22 cellular contexts compared by ENCODE assay signal in genomic region chr4:20512053-20512810, GRCh38.
DNase-seq lines count a peak whose midpoint lies in the region; FAIRE-seq and TF ChIP-seq lines count a peak whose summit lies in the region.
"Had no signal": no experiment of that assay in that cellular context is flagged by ENCODE, and none has a peak within 500 bp of the region (broad histone marks: within the 10 kb centered on the region; RNA-seq: fewer than 3 reads in every experiment).

No MANE protein-coding gene starts in this region.

- no peaks in the 10 kb centered on the region for H3K4me1 ChIP-seq in right atrium auricular region
- H3K4me1 ChIP-seq: Caco-2, suprapubic skin had no signal

- TF ChIP-seq CTCF in right atrium auricular region (IDR thresholded peaks at IDR 0.05) (no peak), GM10248 (IDR thresholded peaks at IDR 0.05; ENCODE audit: control extremely low read depth, extremely low read depth, low read depth, missing control alignments) (no peak)

- POLR2A ChIA-PET in GM10248 (lab: Yijun Ruan, JAX) = no interaction called here

- CTCF ChIA-PET in GM10248 (lab: Yijun Ruan, JAX) = interaction anchor here (0.9 to 1.2 kb wide), 2 partner anchors 11 to 14 kb away, joined by 3 read pairs; no protein-coding TSS in a partner anchor

- no peaks in the 10 kb centered on the region for H3K27me3 ChIP-seq in right atrium auricular region
- H3K27me3 ChIP-seq: suprapubic skin had no signal

- no peaks in the 10 kb centered on the region for H3K36me3 ChIP-seq in right atrium auricular region
- H3K36me3 ChIP-seq: suprapubic skin had no signal

- DNase-seq in HUDEP-2 (lab: John Stamatoyannopoulos, UW; ENCODE audit: unreplicated experiment in 76 of 76) (peak in 47 of 76 experiments; percentile 1 to 94 (median 54)), NCI-H2029 (lab: John Stamatoyannopoulos, UW) (peak; percentile 64), OCI-M1 (lab: John Stamatoyannopoulos, UW) (peak; percentile 68), right atrium auricular region (ENCODE audit: low spot score) (no peak), NCI-H226 (no peak), GM10248 (ENCODE audit: extremely low spot score) (no peak), urothelium cell line (ENCODE audit: low spot score) (no peak)
- no peak for DNase-seq in stimulated activated naive CD4-positive, alpha-beta T cell (lab: John Stamatoyannopoulos, UW)
- DNase-seq: activated CD8-positive, alpha-beta T cell treated with anti-CD3 and anti-CD28 coated beads for 36 hours; activated naive CD8-positive, alpha-beta T cell treated with anti-CD3 and anti-CD28 coated beads, Interleukin-2, amount 10 ng/mL, durations not matched to agents 7 days and 5 days; activated T-cell treated with anti-CD3 and anti-CD28 coated beads, Interleukin-2, amount 50 U/mL, for 72 hours; Caco-2; caudate nucleus; effector CD4-positive, alpha-beta T cell; GDM1; kidney; occipital lobe; PC-9; stimulated activated CD4-positive, alpha-beta T cell treated with anti-CD3 and anti-CD28 coated beads, Interleukin-4, amount 100 ng/mL, for 1 hour had no signal

- no peaks in the 10 kb centered on the region for H3K9me3 ChIP-seq in right atrium auricular region
- H3K9me3 ChIP-seq: Caco-2, suprapubic skin had no signal

- no peak overlapping the region for H3K4me3 ChIP-seq in right atrium auricular region
- H3K4me3 ChIP-seq: PC-9, suprapubic skin had no signal

- FAIRE-seq in urothelium cell line (lab: Jason Lieb, UNC) = no peak
- FAIRE-seq: GM12892, H1 had no signal

- peak overlapping the region; percentile 9 to 57 for H3K27ac ChIP-seq in right atrium auricular region
- H3K27ac ChIP-seq: PC-9, suprapubic skin had no signal

Comparison
In these comparisons a context has a peak if more than half of its experiments do, and no peak if none do; other contexts are left out.
1. DNase-seq: peak in HUDEP-2 (47 of 76), NCI-H2029 (single experiment) and OCI-M1 (single experiment); none in right atrium auricular region (single experiment), NCI-H226 (single experiment), GM10248 (single experiment), urothelium cell line (single experiment) and stimulated activated naive CD4-positive, alpha-beta T cell (0 of 6).